17 cellular contexts compared by ENCODE assay signal in genomic region chr9:92616199-92617129, GRCh38.
A peak's percentile ranks its signal among the peaks of the same experiment; 100 is the strongest.
DNase-seq lines count a peak whose midpoint lies in the region; ATAC-seq, FAIRE-seq and TF ChIP-seq lines count a peak whose summit lies in the region.
"Had no signal": no experiment of that assay in that cellular context is flagged by ENCODE, and none has a peak within 500 bp of the region (broad histone marks: within the 10 kb centered on the region; RNA-seq: fewer than 3 reads in every experiment).

No MANE protein-coding gene starts in this region.

- TF ChIP-seq CTCF in coronary artery (IDR thresholded peaks at IDR 0.05) = no peak

- ATAC-seq in HG03159 (IDR thresholded peaks at IDR 0.05; ENCODE audit: unreplicated experiment) = no peak
- ATAC-seq: body of pancreas, WTC11 had no signal

- peaks cover 6% of the 10 kb centered on the region for H3K36me3 ChIP-seq in rectal smooth muscle tissue (ENCODE audit: control insufficient read depth, insufficient read depth, low read length)

- peaks cover 45% of the 10 kb centered on the region for H3K4me1 ChIP-seq in rectal smooth muscle tissue (ENCODE audit: control insufficient read depth, insufficient read depth, low read length)

- no peak for FAIRE-seq in RCC 7860 (lab: Jason Lieb, UNC)
- FAIRE-seq: GM12892, keratinocyte had no signal

- H3K4me3 ChIP-seq in coronary artery (no peak overlapping the region), rectal smooth muscle tissue (ENCODE audit: low read length) (no peak overlapping the region)
- H3K4me3 ChIP-seq: body of pancreas had no signal

- DNase-seq in AG08395 (ENCODE audit: low spot score) (peak; percentile 39), coronary artery (ENCODE audit: low spot score) (peak; percentile 53), RCC 7860 (ENCODE audit: low spot score) (no peak), superior temporal gyrus (ENCODE audit: extremely low spot score) (no peak)
- no peak for DNase-seq in effector CD4-positive, alpha-beta T cell
- DNase-seq: activated T-cell treated with anti-CD3 and anti-CD28 coated beads, Interleukin-2, amount 50 U/mL, for 1 hour; DND-41; NCI-H1694; posterior cingulate gyrus; trophoblast cell had no signal

- H3K27ac ChIP-seq in coronary artery = peak overlapping the region; percentile 6 to 72
- peak overlapping the region; percentile 39 for H3K27ac ChIP-seq in layer of hippocampus (ENCODE audit: low read depth, low read length)
- H3K27ac ChIP-seq in rectal smooth muscle tissue (ENCODE audit: low read depth, low read length) = peak overlapping the region; percentile 85

- H3K9ac ChIP-seq in rectal smooth muscle tissue (ENCODE audit: low read length) = no peak overlapping the region

- H3K27me3 ChIP-seq in layer of hippocampus (ENCODE audit: control insufficient read depth, insufficient read depth, low read length) = no peaks in the 10 kb centered on the region
- H3K27me3 ChIP-seq in rectal smooth muscle tissue (ENCODE audit: control insufficient read depth, insufficient read depth, low read length) = no peaks in the 10 kb centered on the region
- H3K27me3 ChIP-seq: body of pancreas had no signal

Comparison
In these comparisons a context has a peak if more than half of its experiments do, and no peak if none do; other contexts are left out.
1. DNase-seq: peak in AG08395 (single experiment) and coronary artery (single experiment); none in effector CD4-positive, alpha-beta T cell (single experiment), RCC 7860 (single experiment) and superior temporal gyrus (single experiment).
2. Peak in every context shown above with its lines, with median percentiles within 50 percentile points of each other: H3K27ac ChIP-seq.